Comparison of ENCODE assay signal across 28 cellular contexts in genomic region chr4:148369919-148370318, GRCh38.
"Had no signal": no experiment of that assay in that cellular context is flagged by ENCODE, and none has a peak within 500 bp of the region (broad histone marks: within the 10 kb centered on the region; RNA-seq: fewer than 3 reads in every experiment).

No MANE protein-coding gene starts in this region.

- H3K9me3 ChIP-seq: adrenal gland, body of pancreas, esophagus muscularis mucosa, gastroesophageal sphincter had no signal

- H3K27ac ChIP-seq: adrenal gland, body of pancreas, esophagus muscularis mucosa, foreskin keratinocyte, gastroesophageal sphincter had no signal

- H3K36me3 ChIP-seq: adrenal gland, esophagus muscularis mucosa, gastroesophageal sphincter had no signal

- DNase-seq: activated CD4-positive, alpha-beta memory T cell treated with anti-CD3 and anti-CD28 coated beads, Interleukin-2, amount 10 ng/mL, durations not matched to agents 7 days and 5 days; activated CD4-positive, alpha-beta T cell treated with anti-CD3 and anti-CD28 coated beads for 1 hour; activated CD4-positive, alpha-beta T cell treated with anti-CD3 and anti-CD28 coated beads for 4 hours; activated CD4-positive, alpha-beta T cell treated with anti-CD3 and anti-CD28 coated beads, Interleukin-2, amount 10 ng/mL, durations not matched to agents 7 days and 5 days; activated CD4-positive, alpha-beta T cell treated with anti-CD3 and anti-CD28 coated beads, Interleukin-2, amount 50 U/mL, for 4 hours; activated CD4-positive, CD25-positive, alpha-beta regulatory T cell; activated CD8-positive, alpha-beta memory T cell treated with anti-CD3 and anti-CD28 coated beads, Interleukin-2, amount 50 U/mL, for 48 hours; activated gamma-delta T cell; activated naive CD4-positive, alpha-beta T cell; activated naive CD4-positive, alpha-beta T cell treated with anti-CD3 and anti-CD28 coated beads, Interleukin-2, amount 10 ng/mL, durations not matched to agents 7 days and 5 days; activated naive CD8-positive, alpha-beta T cell treated with anti-CD3 and anti-CD28 coated beads, Interleukin-2, amount 50 U/mL, for 24 hours; activated T-cell treated with anti-CD3 and anti-CD28 coated beads for 4 hours; activated T-cell treated with anti-CD3 and anti-CD28 coated beads, Interleukin-2, amount 50 U/mL, for 24 hours; activated T-cell treated with anti-CD3 and anti-CD28 coated beads, Interleukin-2, amount 50 U/mL, for 72 hours; adrenal gland; amygdala; aorta; body of pancreas; caudate nucleus; cortex of kidney; dermis blood vessel endothelial cell; effector CD4-positive, alpha-beta T cell; effector memory CD8-positive, alpha-beta T cell; erythroblast; foreskin keratinocyte; T-helper 2 cell had no signal

- H3K27me3 ChIP-seq: adrenal gland, body of pancreas, esophagus muscularis mucosa, foreskin keratinocyte, gastroesophageal sphincter had no signal

- H3K4me3 ChIP-seq: adrenal gland, body of pancreas, esophagus muscularis mucosa, gastroesophageal sphincter had no signal

- H3K4me1 ChIP-seq: foreskin keratinocyte had no signal
